Comparison of ENCODE assay signal across 8 cellular contexts in the genomic region with DNA sequence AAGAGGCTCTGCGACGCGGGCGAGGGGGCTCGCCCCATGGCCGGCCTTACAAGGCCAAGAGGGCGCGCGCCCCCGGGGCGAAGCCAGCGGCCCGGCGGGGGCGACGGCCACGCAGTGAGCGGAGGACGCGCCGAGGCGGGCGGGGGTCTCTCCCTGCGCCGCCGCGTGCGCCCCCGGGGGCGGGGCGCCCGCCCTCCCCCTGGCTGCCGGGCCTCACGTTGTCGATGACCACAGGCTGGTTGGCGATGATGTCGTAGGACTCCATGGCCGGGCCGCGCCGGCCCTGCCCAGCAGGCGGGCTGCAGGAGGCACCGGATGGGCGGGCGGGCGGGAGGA. TPM values are rescaled to one million over a fixed set of nuclear protein-coding genes. Genes with fewer than 3 reads are reported as not detected.
A peak's percentile ranks its signal among the peaks of the same experiment; 100 is the strongest.
DNase-seq lines count a peak whose midpoint lies in the region; ATAC-seq and TF ChIP-seq lines count a peak whose summit lies in the region.

No MANE protein-coding gene starts in this region.

- H3K4me1 ChIP-seq in skeletal muscle tissue (ENCODE audit: control insufficient read depth in 3 of 3, insufficient read depth in 3 of 3, low read length in 3 of 3): peaks cover 22 to 33% (median 30%) of the 10 kb centered on the region in 3 donors

- H3K36me3 ChIP-seq in skeletal muscle tissue (ENCODE audit: control insufficient read depth in 3 of 3, insufficient read depth in 3 of 3, low read length in 3 of 3): peaks cover 16% of the 10 kb centered on the region in 3 donors

- H3K27ac ChIP-seq in RWPE1 (peak overlapping the region; percentile 95), skeletal muscle tissue (ENCODE audit: low read depth, low read length) (peak overlapping the region; percentile 94)

- DNase-seq in RWPE1 (ENCODE audit: low spot score) (no peak), fibroblast of mammary gland (ENCODE audit: low read depth) (no peak), NCI-H1048 (lab: John Stamatoyannopoulos, UW) (no peak), DMS79 treated with DMSO at 0.1 percent for 48 hours (lab: John Stamatoyannopoulos, UW) (no peak)
- DNase-seq in activated CD4-positive, alpha-beta T cell treated with anti-CD3 and anti-CD28 coated beads for 1 hour: no peak

- H3K27me3 ChIP-seq in skeletal muscle tissue (ENCODE audit: control insufficient read depth in 3 of 3, insufficient read depth in 3 of 3, low read length in 3 of 3): no peaks in the 10 kb centered on the region

- peak; percentile 36 for ATAC-seq in GM19395 (IDR thresholded peaks at IDR 0.05; ENCODE audit: unreplicated experiment)
- no peak for ATAC-seq in GM21786 (IDR thresholded peaks at IDR 0.05; ENCODE audit: unreplicated experiment)

- CTCF ChIA-PET in RWPE1 (lab: Yijun Ruan, JAX): interaction anchor here (0.6 to 1.5 kb wide), 4 partner anchors 28 to 1158 kb away, joined by 3 to 10 read pairs (median 5); no protein-coding TSS in a partner anchor

- H3K9me3 ChIP-seq in skeletal muscle tissue (ENCODE audit: control insufficient read depth in 3 of 3, low read length in 3 of 3): no peaks in the 10 kb centered on the region

- POLR2A ChIA-PET in RWPE1 (lab: Yijun Ruan, JAX; ENCODE audit: low non-redundant PET): interaction anchor here (1.3 to 1.8 kb wide), 2 partner anchors 18 kb away, joined by 8 to 10 read pairs; a partner anchor contains a TSS

- peak overlapping the region; percentile 84 to 92 (median 84) for H3K9ac ChIP-seq in skeletal muscle tissue (ENCODE audit: low read depth in 1 of 3, low read length in 3 of 3)

- TF ChIP-seq CTCF in RWPE1 (conservative IDR thresholded peaks at IDR 0.05; ENCODE audit: low read depth) (no peak), fibroblast of mammary gland (conservative IDR thresholded peaks at IDR 0.05; ENCODE audit: control insufficient read depth, insufficient read depth, low read depth, low read length) (no peak)

- peak overlapping the region; percentile 82 for H3K4me3 ChIP-seq in fibroblast of mammary gland (ENCODE audit: control insufficient read depth, low read depth, low read length)
- peak overlapping the region; percentile 83 to 96 (median 93) for H3K4me3 ChIP-seq in skeletal muscle tissue (ENCODE audit: low read length in 3 of 3)

RNA-seq across cellular contexts. Expression of a gene that starts 0.2 kb away (rescaled TPM):
- 30.3 TPM for total RNA-seq in skeletal muscle tissue

RNA-seq across cellular contexts. Expression of a gene that starts 5.9 kb away (rescaled TPM):
- 4.7 TPM for total RNA-seq in skeletal muscle tissue

RNA-seq across cellular contexts. Expression of a gene that starts 17.7 kb away (rescaled TPM):
- total RNA-seq in skeletal muscle tissue: 669 TPM

RNA-seq across cellular contexts. Expression of a gene that starts 49.8 kb away (rescaled TPM):
- total RNA-seq in skeletal muscle tissue: 3.1 TPM
